25 cellular contexts compared by ENCODE assay signal in genomic region chr1:117130526-117130925, GRCh38.
"Had no signal": no experiment of that assay in that cellular context is flagged by ENCODE, and none has a peak within 500 bp of the region (broad histone marks: within the 10 kb centered on the region; RNA-seq: fewer than 3 reads in every experiment).

No MANE protein-coding gene starts in this region.

- H3K9me3 ChIP-seq: stomach, suprapubic skin, testis, thoracic aorta, thyroid gland, tibial artery, tibial nerve, transverse colon, upper lobe of left lung, upper lobe of right lung, uterus, vagina had no signal

- H3K27me3 ChIP-seq: stomach, suprapubic skin, testis, thyroid gland, tibial artery, tibial nerve, upper lobe of left lung, upper lobe of right lung, uterus, vagina had no signal

- ATAC-seq: stimulated activated effector memory CD8-positive, alpha-beta T cell treated with anti-CD3 and anti-CD28 coated beads, Interleukin-12 subunit alpha, Interleukin-12 subunit beta, amount 100 ng/mL, for 72 hours; stimulated activated memory B cell treated with anti-CD40 and anti-IgM and Interleukin-4, amounts not matched to agents 10 μg/mL and 1 μg/mL and 100 μg/mL, for 72 hours; stimulated activated naive B cell treated with anti-CD40 and anti-IgM and Interleukin-4, amounts not matched to agents 10 μg/mL and 1 μg/mL and 100 μg/mL, for 72 hours; stimulated activated naive CD8-positive, alpha-beta T cell treated with anti-CD3 and anti-CD28 coated beads, Interleukin-15, amount 100 ng/mL, for 72 hours; stimulated activated naive CD8-positive, alpha-beta T cell treated with anti-CD3 and anti-CD28 coated beads, Interleukin-15, Interleukin-2, amounts not matched to agents 100 U/mL and 50 U/mL, for 24 hours; upper lobe of right lung had no signal

- DNase-seq: stimulated activated CD4-positive, alpha-beta T cell treated with anti-CD3 and anti-CD28 coated beads, Interleukin-2, amount 100 ng/mL, for 48 hours; stimulated activated CD4-positive, alpha-beta T cell treated with anti-CD3 and anti-CD28 coated beads, Interleukin-4, amount 100 ng/mL, for 1 hour; stimulated activated CD4-positive, alpha-beta T cell treated with anti-CD3 and anti-CD28 coated beads, Interleukin-4, amount 100 ng/mL, for 24 hours; stimulated activated CD4-positive, alpha-beta T cell treated with anti-CD3 and anti-CD28 coated beads, Interleukin-4, amount 100 ng/mL, for 4 hours; stimulated activated CD8-positive, alpha-beta memory T cell treated with anti-CD3 and anti-CD28 coated beads, Interleukin-4, amount 100 ng/mL, for 48 hours; stimulated activated naive B cell treated with anti-CD40 and anti-IgM and Interleukin-4, amounts not matched to agents 10 μg/mL and 1 μg/mL and 100 μg/mL, for 72 hours; stimulated activated naive CD4-positive, alpha-beta T cell; stimulated activated naive CD4-positive, alpha-beta T cell treated with Interleukin-2 at 50 U/mL for 16 hours; stimulated activated naive CD8-positive, alpha-beta T cell treated with anti-CD3 and anti-CD28 coated beads, Interleukin-15, amount 100 ng/mL, for 72 hours; stimulated activated naive CD8-positive, alpha-beta T cell treated with anti-CD3 and anti-CD28 coated beads, Interleukin-15, Interleukin-2, amounts not matched to agents 100 U/mL and 50 U/mL, for 24 hours; stomach; substantia nigra; testis; thyroid gland; tibial artery; transverse colon; upper lobe of left lung; upper lobe of right lung; uterus had no signal

- H3K4me1 ChIP-seq: suprapubic skin, testis, tibial artery, uterus, vagina had no signal

- H3K27ac ChIP-seq: stomach, suprapubic skin, testis, thoracic aorta, thyroid gland, tibial artery, tibial nerve, transverse colon, upper lobe of left lung, upper lobe of right lung, uterus, vagina had no signal

- H3K4me3 ChIP-seq: stomach, suprapubic skin, testis, thoracic aorta, thyroid gland, tibial artery, tibial nerve, transverse colon, upper lobe of left lung, upper lobe of right lung, uterus, vagina had no signal

- H3K36me3 ChIP-seq: stomach, suprapubic skin, thoracic aorta, thyroid gland, tibial artery, tibial nerve, transverse colon, upper lobe of left lung, upper lobe of right lung, uterus, vagina had no signal
